In the genomic region with DNA sequence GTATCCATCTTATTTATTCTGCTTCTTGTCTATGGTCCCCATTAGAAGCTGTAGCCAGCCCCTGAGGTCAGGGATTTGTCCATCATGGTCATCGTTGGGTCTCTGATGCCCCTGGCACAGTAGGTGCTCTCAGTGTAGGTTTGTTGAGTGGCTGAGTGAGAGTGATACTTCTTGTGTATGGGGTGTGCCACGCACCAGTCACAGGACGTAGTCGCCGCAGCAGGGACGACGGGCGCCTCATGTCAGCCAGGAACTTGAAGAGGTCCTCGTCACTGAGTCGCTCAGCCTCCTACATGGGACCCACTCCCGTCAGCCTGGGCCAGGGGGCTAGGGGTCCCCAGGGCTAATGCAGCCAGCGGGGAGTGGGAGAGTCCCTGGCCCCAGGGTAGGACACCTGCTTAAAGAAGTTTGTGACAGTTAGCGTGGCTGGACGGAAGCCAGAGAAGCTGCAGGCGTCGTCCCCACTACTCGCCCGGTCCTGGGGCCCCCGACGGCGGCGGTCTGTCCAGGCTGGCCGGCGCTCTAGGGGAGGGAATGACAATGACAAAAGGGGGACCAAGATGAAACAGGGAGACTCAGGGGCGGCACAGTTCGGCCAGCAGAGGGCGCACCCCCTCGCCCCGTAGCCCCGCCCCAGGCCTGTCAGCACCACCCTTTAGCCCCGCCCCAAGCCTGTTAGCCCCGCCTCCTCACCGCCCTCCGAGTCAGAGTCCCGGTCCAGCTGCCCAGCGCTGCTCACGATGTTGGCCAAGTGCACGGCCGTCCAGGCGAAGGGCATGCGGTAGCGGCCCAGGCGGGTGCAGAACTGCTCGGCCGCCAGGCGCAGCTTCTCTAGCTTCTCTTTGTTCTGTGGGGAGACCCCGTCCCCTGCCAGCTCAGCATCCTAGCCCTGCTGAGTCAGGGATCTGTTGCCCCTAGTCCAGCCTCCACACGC, we compare ENCODE assay signal across 8 cellular contexts. TPM values are rescaled to one million over a fixed set of nuclear protein-coding genes. Genes with fewer than 3 reads are reported as not detected.
DNase-seq lines count a peak whose midpoint lies in the region; ATAC-seq and TF ChIP-seq lines count a peak whose summit lies in the region.

No MANE protein-coding gene starts in this region.

- peaks cover 1% of the 10 kb centered on the region for H3K27me3 Mint-ChIP-seq in activated T-helper 2 cell treated with anti-CD3 and anti-CD28 coated beads, Interferon-gamma antibody, Interleukin-2, Interleukin-4, amounts not matched to agents 10 μg/mL and 5 μg/mL and 100 μg/mL, durations not matched to agents 14 hours and 24 hours and 36 hours (ENCODE audit: low read depth)

- H3K9me3 Mint-ChIP-seq in activated T-helper 2 cell treated with anti-CD3 and anti-CD28 coated beads, Interferon-gamma antibody, Interleukin-2, Interleukin-4, amounts not matched to agents 10 μg/mL and 5 μg/mL and 100 μg/mL, durations not matched to agents 14 hours and 24 hours and 36 hours, result no peaks in the 10 kb centered on the region

- H3K4me3 ChIP-seq in foreskin fibroblast (ENCODE audit: low read depth in 1 of 2, low read length in 2 of 2) (no peak overlapping the region), subcutaneous abdominal adipose tissue (ENCODE audit: low read depth in 1 of 5, low read length in 5 of 5) (peak overlapping the region in 2 of 5 donors; percentile 24 to 26)

- intact Hi-C loops in activated T-helper 2 cell treated with anti-CD3 and anti-CD28 coated beads, Interferon-gamma antibody, Interleukin-2, Interleukin-4, amounts not matched to agents 10 μg/mL and 5 μg/mL and 100 μg/mL, durations not matched to agents 14 hours and 24 hours and 36 hours (cut with micrococcal nuclease), result no loop called here

- no peaks in the 10 kb centered on the region for H3K27me3 ChIP-seq in subcutaneous abdominal adipose tissue (ENCODE audit: control insufficient read depth in 5 of 5, insufficient read depth in 4 of 5, low read length in 5 of 5)

- H3K4me3 Mint-ChIP-seq in activated T-helper 2 cell treated with anti-CD3 and anti-CD28 coated beads, Interferon-gamma antibody, Interleukin-2, Interleukin-4, amounts not matched to agents 10 μg/mL and 5 μg/mL and 100 μg/mL, durations not matched to agents 14 hours and 24 hours and 36 hours (ENCODE audit: low read depth), result no peak overlapping the region

- H3K36me3 Mint-ChIP-seq in activated T-helper 2 cell treated with anti-CD3 and anti-CD28 coated beads, Interferon-gamma antibody, Interleukin-2, Interleukin-4, amounts not matched to agents 10 μg/mL and 5 μg/mL and 100 μg/mL, durations not matched to agents 14 hours and 24 hours and 36 hours (ENCODE audit: low read depth), result no peaks in the 10 kb centered on the region

- peaks cover 0 to 68% (median 57%) of the 10 kb centered on the region in 5 donors for H3K36me3 ChIP-seq in subcutaneous abdominal adipose tissue (ENCODE audit: control insufficient read depth in 5 of 5, insufficient read depth in 5 of 5, low read length in 5 of 5)

- DNase-seq in Daoy (ENCODE audit: low read depth) (peak; percentile 91), RWPE1 (ENCODE audit: low spot score) (peak; percentile 96), foreskin fibroblast (peak; percentile 65 to 91), occipital lobe (lab: John Stamatoyannopoulos, UW) (peak; percentile 83), dedifferentiated amniotic fluid mesenchymal stem cell (ENCODE audit: extremely low spot score) (no peak)
- peak; percentile 64 for DNase-seq in activated T-helper 2 cell treated with anti-CD3 and anti-CD28 coated beads, Interferon-gamma antibody, Interleukin-2, Interleukin-4, amounts not matched to agents 10 μg/mL and 5 μg/mL and 100 μg/mL, durations not matched to agents 14 hours and 24 hours and 36 hours (ENCODE audit: low spot score)

- TF ChIP-seq CTCF in RWPE1 (conservative IDR thresholded peaks at IDR 0.05; ENCODE audit: low read depth), result peak; percentile 81
- TF ChIP-seq CTCF in foreskin fibroblast (IDR thresholded peaks at IDR 0.05; ENCODE audit: low read depth, low read length), result peak; percentile 49

- peaks cover 0 to 11% (median 4%) of the 10 kb centered on the region in 5 donors for H3K9me3 ChIP-seq in subcutaneous abdominal adipose tissue (ENCODE audit: control insufficient read depth in 5 of 5, low read length in 5 of 5)

- H3K27ac ChIP-seq in RWPE1 (peak overlapping the region; percentile 47), subcutaneous abdominal adipose tissue (ENCODE audit: low read depth, low read length) (peak overlapping the region; percentile 60)

- H3K4me1 ChIP-seq in subcutaneous abdominal adipose tissue (ENCODE audit: control insufficient read depth in 5 of 5, insufficient read depth in 5 of 5, low read length in 5 of 5), result peaks cover 6 to 65% (median 42%) of the 10 kb centered on the region in 5 donors

- CTCF ChIA-PET in RWPE1 (lab: Yijun Ruan, JAX), result interaction anchor here (0.7 to 1.3 kb wide), 4 partner anchors 9 to 38 kb away, joined by 3 to 4 read pairs (median 4); no protein-coding TSS in a partner anchor

- no peak overlapping the region for H3K9ac ChIP-seq in subcutaneous abdominal adipose tissue (ENCODE audit: low read length in 5 of 5)

- H3K27ac Mint-ChIP-seq in activated T-helper 2 cell treated with anti-CD3 and anti-CD28 coated beads, Interferon-gamma antibody, Interleukin-2, Interleukin-4, amounts not matched to agents 10 μg/mL and 5 μg/mL and 100 μg/mL, durations not matched to agents 14 hours and 24 hours and 36 hours, result no peak overlapping the region

- peak; percentile 62 for ATAC-seq in HG03342 (IDR thresholded peaks at IDR 0.05; ENCODE audit: unreplicated experiment)

- POLR2A ChIA-PET in RWPE1 (lab: Yijun Ruan, JAX; ENCODE audit: low non-redundant PET), result no interaction called here

- H3K4me1 Mint-ChIP-seq in activated T-helper 2 cell treated with anti-CD3 and anti-CD28 coated beads, Interferon-gamma antibody, Interleukin-2, Interleukin-4, amounts not matched to agents 10 μg/mL and 5 μg/mL and 100 μg/mL, durations not matched to agents 14 hours and 24 hours and 36 hours (ENCODE audit: low read depth), result no peaks in the 10 kb centered on the region

RNA-seq across cellular contexts. Expression of a gene that starts 3.7 kb away (rescaled TPM):
- total RNA-seq in Daoy (2014; rRNA removed; shearing (Covaris generic)), result not detected in 2 replicates
- not detected in 2 replicates for total RNA-seq in activated T-helper 2 cell treated with anti-CD3 and anti-CD28 coated beads, Interferon-gamma antibody, Interleukin-2, Interleukin-4, amounts not matched to agents 10 μg/mL and 5 μg/mL and 100 μg/mL, durations not matched to agents 14 hours and 24 hours and 36 hours
- total RNA-seq in occipital lobe, result not detected

RNA-seq across cellular contexts. Expression of a gene that starts 19.2 kb away (rescaled TPM):
- 2.9 and 4.3 TPM in 2 replicates for total RNA-seq in Daoy (2014; rRNA removed; shearing (Covaris generic))
- total RNA-seq in activated T-helper 2 cell treated with anti-CD3 and anti-CD28 coated beads, Interferon-gamma antibody, Interleukin-2, Interleukin-4, amounts not matched to agents 10 μg/mL and 5 μg/mL and 100 μg/mL, durations not matched to agents 14 hours and 24 hours and 36 hours, result 3.9 and 5.3 TPM in 2 replicates
- total RNA-seq in occipital lobe, result 1.7 TPM

RNA-seq across cellular contexts. Expression of a gene that starts 45.8 kb away (rescaled TPM):
- total RNA-seq in Daoy (2014; rRNA removed; shearing (Covaris generic)), result 49.0 and 75.1 TPM in 2 replicates
- 5.9 and 6.5 TPM in 2 replicates for total RNA-seq in activated T-helper 2 cell treated with anti-CD3 and anti-CD28 coated beads, Interferon-gamma antibody, Interleukin-2, Interleukin-4, amounts not matched to agents 10 μg/mL and 5 μg/mL and 100 μg/mL, durations not matched to agents 14 hours and 24 hours and 36 hours
- total RNA-seq in occipital lobe, result 10.6 TPM

RNA-seq across cellular contexts. Expression of a gene that starts 52.8 kb away (rescaled TPM):
- not detected in 2 replicates for total RNA-seq in Daoy (2014; rRNA removed; shearing (Covaris generic))
- not detected in 2 replicates for total RNA-seq in activated T-helper 2 cell treated with anti-CD3 and anti-CD28 coated beads, Interferon-gamma antibody, Interleukin-2, Interleukin-4, amounts not matched to agents 10 μg/mL and 5 μg/mL and 100 μg/mL, durations not matched to agents 14 hours and 24 hours and 36 hours
- not detected for total RNA-seq in occipital lobe
